Comparison of ENCODE assay signal across 9 cellular contexts in the genomic region with DNA sequence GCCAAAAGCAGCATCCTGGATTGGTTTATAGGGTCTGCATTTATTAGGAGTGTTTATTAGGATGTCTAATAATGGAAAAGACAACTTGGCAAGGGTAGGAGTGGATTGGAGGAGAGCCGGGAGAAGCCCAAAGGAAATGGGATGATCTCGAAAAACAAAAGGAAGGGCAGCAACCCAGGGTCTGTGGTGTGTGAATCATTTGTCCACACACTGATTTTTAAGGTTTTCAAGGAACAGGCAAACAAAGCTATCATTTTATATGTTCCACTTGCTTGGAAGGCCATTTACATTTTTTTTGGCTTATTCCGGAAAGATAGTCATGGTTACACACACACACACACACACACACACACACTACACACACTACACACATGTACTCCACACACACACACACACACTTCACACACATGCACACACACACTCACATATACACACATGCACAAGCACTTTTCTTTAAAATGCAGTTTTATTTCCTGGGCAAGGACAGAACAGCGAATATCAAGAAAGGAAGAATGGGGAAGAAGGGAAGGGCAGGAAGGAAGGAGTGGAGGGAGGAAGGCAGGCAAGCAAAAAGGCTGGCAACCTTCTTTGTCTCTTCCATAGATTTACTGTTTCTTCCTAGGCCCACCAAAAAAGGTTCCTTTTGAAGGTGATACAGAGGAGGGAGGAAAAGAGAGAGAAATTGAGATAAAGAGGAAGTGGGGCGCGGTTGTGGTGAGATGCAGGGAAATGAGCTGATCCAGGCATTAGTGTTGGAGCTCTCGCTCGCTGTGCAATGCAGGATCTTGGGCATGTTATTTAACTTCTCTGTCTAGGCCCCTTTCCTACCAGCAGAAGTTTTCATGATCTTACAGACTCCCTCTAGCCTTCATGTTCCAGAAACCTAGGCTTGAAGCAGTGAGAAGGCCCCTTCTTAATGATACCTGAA.
DNase-seq lines count a peak whose midpoint lies in the region; ATAC-seq lines count a peak whose summit lies in the region.
"Had no signal": no experiment of that assay in that cellular context is flagged by ENCODE, and none has a peak within 500 bp of the region (broad histone marks: within the 10 kb centered on the region; RNA-seq: fewer than 3 reads in every experiment).

No MANE protein-coding gene starts in this region.

- peak; percentile 44 for DNase-seq in DMS53 (lab: John Stamatoyannopoulos, UW)
- no peak for DNase-seq in DMS53 treated with DMSO at 0.1 percent for 48 hours (lab: John Stamatoyannopoulos, UW; ENCODE audit: unreplicated experiment)
- DNase-seq in RPMI8226: peak; percentile 46
- no peak for DNase-seq in memory B cell (ENCODE audit: low spot score in 2 of 2)
- DNase-seq in DMS153 (lab: John Stamatoyannopoulos, UW): no peak
- DNase-seq in T1000 (lab: John Stamatoyannopoulos, UW): no peak
- DNase-seq in NCI-H1694 treated with DMSO at 0.1 percent for 48 hours (lab: John Stamatoyannopoulos, UW): no peak

- peaks cover 9% of the 10 kb centered on the region for H3K27me3 Mint-ChIP-seq in memory B cell

- no peaks in the 10 kb centered on the region for H3K36me3 Mint-ChIP-seq in memory B cell

- H3K4me1 Mint-ChIP-seq in memory B cell: peaks cover 19% of the 10 kb centered on the region

- H3K27ac Mint-ChIP-seq in memory B cell: no peak overlapping the region

- ATAC-seq in HG02852 (IDR thresholded peaks at IDR 0.05; ENCODE audit: unreplicated experiment) (peak; percentile 64), memory B cell (ENCODE audit: low read depth) (peak; percentile 77)
- ATAC-seq: A549 had no signal

- H3K9me3 Mint-ChIP-seq in memory B cell: no peaks in the 10 kb centered on the region

- peak overlapping the region; percentile 69 for H3K4me3 Mint-ChIP-seq in memory B cell

Comparison
In these comparisons a context has a peak if more than half of its experiments do, and no peak if none do; other contexts are left out.
1. DNase-seq: peak in DMS53 (single experiment) and RPMI8226 (single experiment); none in DMS53 treated with DMSO at 0.1 percent for 48 hours (single experiment), memory B cell (0 of 2), DMS153 (single experiment), T1000 (single experiment) and NCI-H1694 treated with DMSO at 0.1 percent for 48 hours (single experiment).